ENCODE assay signal across 1 cellular context in the genomic region with DNA sequence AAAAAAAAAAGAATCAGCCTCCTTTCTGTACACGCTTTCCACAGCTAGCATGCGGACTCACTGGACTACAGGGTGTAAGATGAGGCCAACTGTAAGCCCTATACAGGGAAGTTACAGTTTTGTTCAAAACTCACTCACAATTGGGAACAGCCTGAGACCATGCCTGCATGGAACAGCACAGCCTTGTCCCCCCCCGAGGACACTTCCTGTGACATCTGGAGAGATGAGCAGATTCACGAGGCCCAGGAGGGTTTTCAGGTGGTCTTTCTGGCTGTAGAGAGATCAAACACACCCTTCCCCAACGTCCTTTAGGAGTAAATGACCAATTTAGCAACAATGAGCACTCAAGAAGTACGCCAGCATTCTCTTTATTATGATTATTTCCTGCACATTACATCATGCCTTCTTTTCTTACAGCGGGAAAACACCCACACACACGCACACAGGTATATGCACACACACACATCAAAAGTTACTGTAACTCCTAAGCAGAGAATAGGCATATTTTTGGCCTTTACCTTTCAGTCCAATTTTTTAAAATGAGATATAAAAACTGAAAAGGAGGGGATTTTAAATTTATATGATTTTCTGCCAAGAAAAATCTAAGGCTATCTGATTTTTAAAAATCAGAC.
TF ChIP-seq lines count a peak whose summit lies in the region.

No MANE protein-coding gene starts in this region.

TF ChIP-seq in K562, 482 proteins besides CTCF, POLR2A, EP300 and RAD21 (continued from another document):
- TF ChIP-seq, protein P1, sequence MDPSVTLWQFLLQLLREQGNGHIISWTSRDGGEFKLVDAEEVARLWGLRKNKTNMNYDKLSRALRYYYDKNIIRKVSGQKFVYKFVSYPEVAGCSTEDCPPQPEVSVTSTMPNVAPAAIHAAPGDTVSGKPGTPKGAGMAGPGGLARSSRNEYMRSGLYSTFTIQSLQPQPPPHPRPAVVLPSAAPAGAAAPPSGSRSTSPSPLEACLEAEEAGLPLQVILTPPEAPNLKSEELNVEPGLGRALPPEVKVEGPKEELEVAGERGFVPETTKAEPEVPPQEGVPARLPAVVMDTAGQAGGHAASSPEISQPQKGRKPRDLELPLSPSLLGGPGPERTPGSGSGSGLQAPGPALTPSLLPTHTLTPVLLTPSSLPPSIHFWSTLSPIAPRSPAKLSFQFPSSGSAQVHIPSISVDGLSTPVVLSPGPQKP (CRISPR knock-in tag; IDR thresholded peaks at IDR 0.05) = no peak
- TF ChIP-seq FOXA3 (CRISPR knock-in tag; conservative IDR thresholded peaks at IDR 0.05 in 1 of 2, IDR thresholded peaks at IDR 0.05 in 1 of 2) (no peak), ZNF584 (CRISPR knock-in tag; IDR thresholded peaks at IDR 0.05; ENCODE audit: low read depth) (no peak), ZNF311 (CRISPR knock-in tag; IDR thresholded peaks at IDR 0.05) (no peak), TRIM24 (IDR thresholded peaks at IDR 0.05) (peak; percentile 66 to 73; a peak in 2 of 4 replicates), STAG1 (CRISPR knock-in tag; IDR thresholded peaks at IDR 0.05; ENCODE audit: borderline replicate concordance) (no peak), MED1 (CRISPR knock-in tag; IDR thresholded peaks at IDR 0.05; ENCODE audit: borderline replicate concordance) (no peak), FOXJ2 (tag; IDR thresholded peaks at IDR 0.05) (no peak), CBFA2T2 (conservative IDR thresholded peaks at IDR 0.05) (no peak), ZNF695 (CRISPR knock-in tag; IDR thresholded peaks at IDR 0.05) (no peak), ZNF184 (CRISPR knock-in tag; IDR thresholded peaks at IDR 0.05) (no peak), POLR2B (IDR thresholded peaks at IDR 0.05; ENCODE audit: low read depth, partially characterized antibody) (no peak), SOX6 (IDR thresholded peaks at IDR 0.05) (peak; percentile 67; the same call in 1 of the 2 replicates), SAFB2 (IDR thresholded peaks at IDR 0.05; ENCODE audit: borderline replicate concordance, low read depth, low read length, severe bottlenecking) (no peak), DPF2 (IDR thresholded peaks at IDR 0.05) (peak; percentile 16; the same call in 1 of the 2 replicates), ETV6 (IDR thresholded peaks at IDR 0.05; ENCODE audit: borderline replicate concordance in 1 of 2, low read depth in 2 of 2, low read length in 1 of 2) (no peak), ETV6 (CRISPR knock-in tag; IDR thresholded peaks at IDR 0.05; ENCODE audit: borderline replicate concordance) (no peak), NRF1 (conservative IDR thresholded peaks at IDR 0.05 in 1 of 2, IDR thresholded peaks at IDR 0.05 in 1 of 2) (0 out of 4 replicates have a peak, but pooled peaks of 1 of the 2 experiments have one; percentile 11), POLR2G (IDR thresholded peaks at IDR 0.05; ENCODE audit: low read depth, low read length) (no peak)
- TF ChIP-seq, protein P2, sequence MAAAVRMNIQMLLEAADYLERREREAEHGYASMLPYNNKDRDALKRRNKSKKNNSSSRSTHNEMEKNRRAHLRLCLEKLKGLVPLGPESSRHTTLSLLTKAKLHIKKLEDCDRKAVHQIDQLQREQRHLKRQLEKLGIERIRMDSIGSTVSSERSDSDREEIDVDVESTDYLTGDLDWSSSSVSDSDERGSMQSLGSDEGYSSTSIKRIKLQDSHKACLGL (CRISPR knock-in tag; IDR thresholded peaks at IDR 0.05; ENCODE audit: borderline replicate concordance, poor library complexity, severe bottlenecking) = no peak
- TF ChIP-seq, protein P3, sequence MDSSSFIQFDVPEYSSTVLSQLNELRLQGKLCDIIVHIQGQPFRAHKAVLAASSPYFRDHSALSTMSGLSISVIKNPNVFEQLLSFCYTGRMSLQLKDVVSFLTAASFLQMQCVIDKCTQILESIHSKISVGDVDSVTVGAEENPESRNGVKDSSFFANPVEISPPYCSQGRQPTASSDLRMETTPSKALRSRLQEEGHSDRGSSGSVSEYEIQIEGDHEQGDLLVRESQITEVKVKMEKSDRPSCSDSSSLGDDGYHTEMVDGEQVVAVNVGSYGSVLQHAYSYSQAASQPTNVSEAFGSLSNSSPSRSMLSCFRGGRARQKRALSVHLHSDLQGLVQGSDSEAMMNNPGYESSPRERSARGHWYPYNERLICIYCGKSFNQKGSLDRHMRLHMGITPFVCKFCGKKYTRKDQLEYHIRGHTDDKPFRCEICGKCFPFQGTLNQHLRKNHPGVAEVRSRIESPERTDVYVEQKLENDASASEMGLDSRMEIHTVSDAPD (CRISPR knock-in tag; IDR thresholded peaks at IDR 0.05) = no peak
- TF ChIP-seq, protein P4, sequence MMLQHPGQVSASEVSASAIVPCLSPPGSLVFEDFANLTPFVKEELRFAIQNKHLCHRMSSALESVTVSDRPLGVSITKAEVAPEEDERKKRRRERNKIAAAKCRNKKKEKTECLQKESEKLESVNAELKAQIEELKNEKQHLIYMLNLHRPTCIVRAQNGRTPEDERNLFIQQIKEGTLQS (IDR thresholded peaks at IDR 0.05) = peak; percentile 64
- TF ChIP-seq, protein P4 (CRISPR knock-in tag; conservative IDR thresholded peaks at IDR 0.05) = no peak
